ENCODE assay signal across 9 cellular contexts in the genomic region with DNA sequence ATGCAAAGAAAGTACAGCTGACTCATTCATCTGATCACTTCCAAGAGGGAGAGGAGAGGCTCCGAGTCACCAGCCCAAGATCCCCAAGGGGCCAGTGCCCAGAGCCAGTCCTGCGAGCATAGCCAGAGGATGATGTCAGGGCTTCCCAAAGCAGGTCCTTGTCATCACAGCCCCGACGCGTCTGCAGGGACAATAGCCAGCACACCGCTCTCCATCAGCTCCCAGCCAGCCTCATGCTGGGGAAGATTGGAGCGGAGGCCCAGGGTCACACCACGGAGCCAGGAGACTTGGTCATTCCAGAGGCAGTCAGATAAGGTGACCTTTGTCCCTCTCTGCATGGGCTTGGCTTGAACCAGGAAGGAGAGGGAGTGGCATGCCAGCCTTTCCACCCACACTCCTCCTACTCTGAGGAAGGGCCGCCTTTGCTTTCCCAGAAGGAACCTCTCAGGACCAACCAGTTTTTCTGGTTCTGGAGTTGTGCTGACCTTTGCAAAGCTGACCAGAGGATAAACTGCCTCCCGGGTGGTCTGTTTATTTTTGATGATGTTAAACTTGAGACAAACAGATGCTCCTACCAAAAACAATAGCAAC. TPM values are rescaled to one million over a fixed set of nuclear protein-coding genes. Genes with fewer than 3 reads are reported as not detected.
DNase-seq lines count a peak whose midpoint lies in the region; ATAC-seq, FAIRE-seq and TF ChIP-seq lines count a peak whose summit lies in the region.
"Had no signal": no experiment of that assay in that cellular context is flagged by ENCODE, and none has a peak within 500 bp of the region (broad histone marks: within the 10 kb centered on the region; RNA-seq: fewer than 3 reads in every experiment).

No MANE protein-coding gene starts in this region.

- H3K27ac ChIP-seq in A549 (peak overlapping the region; percentile 1 to 59; a peak in 4 of 6 replicates), SK-N-SH (ENCODE audit: low read depth in 2 of 2, low read length in 1 of 2) (0 out of 4 replicates have a peak overlapping the region, but pooled peaks of 1 of the 2 experiments have one; percentile 36)

- peak overlapping the region; percentile 55 for H3K4me2 ChIP-seq in A549
- no peak overlapping the region for H3K4me2 ChIP-seq in SK-N-SH

- H3K4me1 ChIP-seq in A549: peaks cover 28% of the 10 kb centered on the region
- H3K4me1 ChIP-seq in SK-N-SH (ENCODE audit: control insufficient read depth in 1 of 2, insufficient read depth in 2 of 2, low read depth in 1 of 2, low read length in 1 of 2): no peaks in the 10 kb centered on the region

- 41% methylated on average over 10 of the region's 10 CpGs for WGBS in A549 (ENCODE audit: missing lambda C conversion rate)
- 11% methylated on average over 5 of the region's 10 CpGs for WGBS in SK-N-SH (ENCODE audit: low lambda C conversion rate)

- H4K20me1 ChIP-seq in SK-N-SH (ENCODE audit: insufficient read depth): no peaks in the 10 kb centered on the region

- no peaks in the 10 kb centered on the region for H3K36me3 ChIP-seq in MG63
- no peaks in the 10 kb centered on the region for H3K36me3 ChIP-seq in SK-N-SH (replicated peaks in 1 of 2; ENCODE audit: control insufficient read depth in 1 of 2, insufficient read depth in 2 of 2, low read length in 1 of 2)

- H3K9me3 ChIP-seq in A549 (no peaks in the 10 kb centered on the region), MG63 (no peaks in the 10 kb centered on the region), SK-N-SH (no peaks in the 10 kb centered on the region)

- no peak for FAIRE-seq in A549 (lab: Jason Lieb, UNC)

- peak; percentile 9 to 56 for DNase-seq in A549 (ENCODE audit: low read depth in 1 of 2, low spot score in 1 of 2)
- peak; percentile 88 for DNase-seq in MG63
- peak; percentile 82 for DNase-seq in fibroblast of mammary gland (ENCODE audit: low read depth)
- DNase-seq in mucosa of gallbladder (ENCODE audit: low spot score): peak; percentile 92
- no peak for DNase-seq in stimulated activated CD4-positive, alpha-beta T cell treated with anti-CD3 and anti-CD28 coated beads, Interleukin-2, amount 100 ng/mL, for 48 hours
- no peak for DNase-seq in GM13977 (ENCODE audit: low spot score)
- no peak for DNase-seq in SK-N-SH
- DNase-seq: NCI-H2171 treated with DMSO at 0.1 percent for 48 hours had no signal

- no peak overlapping the region for H2AFZ ChIP-seq in SK-N-SH (ENCODE audit: low read depth)

- TF ChIP-seq RAD21 in A549 (conservative IDR thresholded peaks at IDR 0.05 in 1 of 2, IDR thresholded peaks at IDR 0.05 in 1 of 2) (no peak), SK-N-SH (IDR thresholded peaks at IDR 0.05; ENCODE audit: low read length) (no peak)

- H3K4me3 ChIP-seq in A549: no peak overlapping the region
- no peak overlapping the region for H3K4me3 ChIP-seq in MG63
- H3K4me3 ChIP-seq in fibroblast of mammary gland (ENCODE audit: control insufficient read depth, low read depth, low read length): no peak overlapping the region
- no peak overlapping the region for H3K4me3 ChIP-seq in SK-N-SH (ENCODE audit: low read depth in 2 of 2, low read length in 1 of 2)

- CTCF ChIA-PET in A549 (lab: Yijun Ruan, JAX): interaction anchor here (1.0 to 4.1 kb wide), 4 partner anchors 9 to 185 kb away, joined by 3 to 17 read pairs (median 4); no protein-coding TSS in a partner anchor
- CTCF ChIA-PET in SK-N-SH (lab: Yijun Ruan, JAX): interaction anchor here (1.5 kb wide), 1 partner anchor 11 kb away, joined by 7 read pairs; no protein-coding TSS in a partner anchor

- TF ChIP-seq EP300 in A549 (IDR thresholded peaks at IDR 0.05): no peak
- TF ChIP-seq EP300 in SK-N-SH (IDR thresholded peaks at IDR 0.05; ENCODE audit: borderline replicate concordance in 1 of 2, low read depth in 1 of 2, low read length in 1 of 2): no peak

- H3K79me2 ChIP-seq in SK-N-SH (ENCODE audit: insufficient read depth): no peaks in the 10 kb centered on the region

- peak; percentile 72 to 82 for ATAC-seq in A549
- no peak for ATAC-seq in HG03039 (IDR thresholded peaks at IDR 0.05; ENCODE audit: unreplicated experiment)

- TF ChIP-seq CTCF in A549 (IDR thresholded peaks at IDR 0.05) (no peak), fibroblast of mammary gland (conservative IDR thresholded peaks at IDR 0.05; ENCODE audit: control insufficient read depth, insufficient read depth, low read depth, low read length) (no peak), GM13977 (IDR thresholded peaks at IDR 0.05; ENCODE audit: extremely low read depth, insufficient read depth, missing control alignments) (no peak), SK-N-SH (IDR thresholded peaks at IDR 0.05) (no peak)

- no peak for TF ChIP-seq POLR2A in A549 (IDR thresholded peaks at IDR 0.05; ENCODE audit: low read length)

- no peak overlapping the region for H3K9ac ChIP-seq in SK-N-SH

- in situ Hi-C loops in GM13977 (cut with MboI; ENCODE audit: low pct_unique_long_range_greater_than_20kb, low sequenced_read_pairs, unreplicated experiment): no loop called here

- peaks cover 5% of the 10 kb centered on the region for H3F3A ChIP-seq in SK-N-SH (replicated peaks; ENCODE audit: insufficient read depth)

- H3K9me2 ChIP-seq in SK-N-SH: no peaks in the 10 kb centered on the region

- POLR2A ChIA-PET in A549 (lab: Yijun Ruan, JAX): no interaction called here
- POLR2A ChIA-PET in SK-N-SH (lab: Yijun Ruan, JAX): no interaction called here

- no peaks in the 10 kb centered on the region for H3K27me3 ChIP-seq in MG63
- peaks cover 12% of the 10 kb centered on the region; the same call in 1 of the 2 replicates for H3K27me3 ChIP-seq in SK-N-SH (ENCODE audit: insufficient read depth)

TF ChIP-seq in A549, 52 proteins besides CTCF, POLR2A, EP300 and RAD21:
- TF ChIP-seq, protein P1, sequence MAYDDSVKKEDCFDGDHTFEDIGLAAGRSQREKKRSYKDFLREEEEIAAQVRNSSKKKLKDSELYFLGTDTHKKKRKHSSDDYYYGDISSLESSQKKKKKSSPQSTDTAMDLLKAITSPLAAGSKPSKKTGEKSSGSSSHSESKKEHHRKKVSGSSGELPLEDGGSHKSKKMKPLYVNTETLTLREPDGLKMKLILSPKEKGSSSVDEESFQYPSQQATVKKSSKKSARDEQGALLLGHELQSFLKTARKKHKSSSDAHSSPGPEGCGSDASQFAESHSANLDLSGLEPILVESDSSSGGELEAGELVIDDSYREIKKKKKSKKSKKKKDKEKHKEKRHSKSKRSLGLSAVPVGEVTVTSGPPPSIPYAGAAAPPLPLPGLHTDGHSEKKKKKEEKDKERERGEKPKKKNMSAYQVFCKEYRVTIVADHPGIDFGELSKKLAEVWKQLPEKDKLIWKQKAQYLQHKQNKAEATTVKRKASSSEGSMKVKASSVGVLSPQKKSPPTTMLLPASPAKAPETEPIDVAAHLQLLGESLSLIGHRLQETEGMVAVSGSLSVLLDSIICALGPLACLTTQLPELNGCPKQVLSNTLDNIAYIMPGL (CRISPR knock-in tag; IDR thresholded peaks at IDR 0.05; ENCODE audit: borderline replicate concordance): no peak
- peak; percentile 40 for TF ChIP-seq MAFK (IDR thresholded peaks at IDR 0.05; ENCODE audit: partially characterized antibody)

TF ChIP-seq in SK-N-SH, 30 proteins besides CTCF, POLR2A, EP300 and RAD21:
- TF ChIP-seq POLR2AphosphoS5 (IDR thresholded peaks at IDR 0.05; ENCODE audit: low read depth, low read length): no peak

RNA-seq across cellular contexts. Expression of a gene that starts 58.3 kb away (rescaled TPM):
- polyA plus RNA-seq in A549 (2011; rRNA removed) (4.1 and 4.5 TPM in 2 replicates), A549 (2017; fragmentation: RNase III; extraction: RNeasy Plus Mini Kit Qiagen cat#74134 plus additional on column Dnase treatment) (3.7 to 5.0 TPM (median 4.2 TPM) in 3 replicates), SK-N-SH (2012; rRNA removed) (0.11 and 0.28 TPM in 2 replicates)
- 3.0 and 3.9 TPM in 2 replicates for polyA plus RNA-seq in A549 (2012; cell fraction: cytosol; rRNA removed)
- 4.1 and 5.4 TPM in 2 replicates for polyA plus RNA-seq in A549 (2012; cell fraction: nucleus; rRNA removed)
- 3.1 and 4.1 TPM in 2 replicates for polyA minus RNA-seq in A549 (2011; rRNA and poly(A)+ RNA removed)
- 1.2 and 2.8 TPM in 2 replicates for total RNA-seq in MG63 (2014; rRNA removed; shearing (Covaris generic); ENCODE audit: low replicate concordance)
- 40.9 TPM for total RNA-seq in mucosa of gallbladder
- 0.06 and 0.17 TPM in 2 replicates for polyA plus RNA-seq in SK-N-SH (2012; cell fraction: cytosol; rRNA removed)
- 0.19 and 0.24 TPM in 2 replicates for polyA plus RNA-seq in SK-N-SH (2012; cell fraction: nucleus; rRNA removed)

Comparison
In these comparisons a context has a peak if more than half of its experiments do, and no peak if none do; other contexts are left out.
1. DNase-seq: peak in A549 (2 of 2), MG63 (single experiment), fibroblast of mammary gland (single experiment) and mucosa of gallbladder (single experiment); none in stimulated activated CD4-positive, alpha-beta T cell treated with anti-CD3 and anti-CD28 coated beads, Interleukin-2, amount 100 ng/mL, for 48 hours (0 of 2), GM13977 (single experiment) and SK-N-SH (single experiment).
2. RNA of a gene that starts 58.3 kb away (total RNA-seq): 40.9 TPM in mucosa of gallbladder (single experiment); 1.2 to 2.8 TPM in MG63; every median in the first group is over 10 times any median in the second.